26 cellular contexts compared by ENCODE assay signal in the genomic region with DNA sequence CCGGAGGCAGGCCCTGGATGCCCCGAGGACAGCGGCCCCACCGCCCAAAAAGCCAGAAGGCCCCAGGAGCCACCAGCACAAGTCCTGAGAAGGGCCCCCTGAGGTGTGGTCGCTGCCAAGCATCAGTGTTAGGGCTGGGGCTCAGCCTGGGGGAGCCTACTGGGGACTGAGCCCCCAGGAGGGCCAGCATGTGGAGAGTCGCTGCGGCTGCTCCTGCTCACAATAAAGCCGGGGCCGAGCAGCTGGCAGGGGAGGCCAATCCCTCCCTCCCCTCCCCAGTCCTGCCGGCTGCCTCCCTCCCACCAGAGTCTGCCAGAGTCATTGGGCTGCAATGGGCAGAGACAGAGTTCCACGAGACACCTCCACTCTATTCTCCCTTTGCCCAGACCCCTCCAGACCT.
"Had no signal": no experiment of that assay in that cellular context is flagged by ENCODE, and none has a peak within 500 bp of the region (broad histone marks: within the 10 kb centered on the region; RNA-seq: fewer than 3 reads in every experiment).

No MANE protein-coding gene starts in this region.

- H3K4me2 ChIP-seq: KMS-11 had no signal

- H3K4me1 Mint-ChIP-seq: activated T-helper 17 cell treated with anti-CD3 and anti-CD28 coated beads, Interleukin-2, amount 50 U/mL, for 72 hours had no signal

- H3K36me3 Mint-ChIP-seq: activated naive CD8-positive, alpha-beta T cell treated with anti-CD3 and anti-CD28 coated beads, Interleukin-2, amount 10 ng/mL, durations not matched to agents 7 days and 5 days had no signal

- ATAC-seq: activated T-helper 17 cell treated with anti-CD3 and anti-CD28 coated beads, Interleukin-2, amount 50 U/mL, for 72 hours; T-cell had no signal

- H3K9me3 ChIP-seq: adrenal gland, breast epithelium, Peyer's patch had no signal

- H3K4me1 ChIP-seq: adrenal gland, Peyer's patch had no signal

- H3K27ac Mint-ChIP-seq: activated CD4-positive, alpha-beta memory T cell treated with anti-CD3 and anti-CD28 coated beads for 36 hours; activated CD4-positive, alpha-beta T cell treated with anti-CD3 and anti-CD28 coated beads, Interleukin-2, amount 10 ng/mL, durations not matched to agents 7 days and 5 days; activated naive CD8-positive, alpha-beta T cell treated with anti-CD3 and anti-CD28 coated beads, Interleukin-2, amount 10 ng/mL, durations not matched to agents 7 days and 5 days; activated T-helper 17 cell treated with anti-CD3 and anti-CD28 coated beads, Interleukin-2, amount 50 U/mL, for 72 hours; T-cell had no signal

- H3K27me3 ChIP-seq: adrenal gland, breast epithelium, Peyer's patch had no signal

- H3K27ac ChIP-seq: adrenal gland, breast epithelium, KMS-11, Peyer's patch, SK-N-MC had no signal

- H3K36me3 ChIP-seq: breast epithelium had no signal

- H3K9ac ChIP-seq: KMS-11 had no signal

- DNase-seq: activated CD4-positive, alpha-beta memory T cell treated with anti-CD3 and anti-CD28 coated beads for 36 hours; activated CD4-positive, alpha-beta T cell treated with anti-CD3 and anti-CD28 coated beads, Interleukin-2, amount 10 ng/mL, durations not matched to agents 7 days and 5 days; activated CD4-positive, CD25-positive, alpha-beta regulatory T cell; activated CD8-positive, alpha-beta memory T cell treated with anti-CD3 and anti-CD28 coated beads for 24 hours; activated gamma-delta T cell treated with Interleukin-2 at 50 U/mL for 16 hours; activated naive CD4-positive, alpha-beta T cell treated with anti-CD3 and anti-CD28 coated beads, Interleukin-2, amount 50 U/mL, for 16 hours; activated naive CD8-positive, alpha-beta T cell treated with anti-CD3 and anti-CD28 coated beads, Interleukin-2, amount 10 ng/mL, durations not matched to agents 7 days and 5 days; activated T-cell treated with anti-CD3 and anti-CD28 coated beads, Interleukin-2, amount 50 U/mL, for 48 hours; adrenal gland; NCI-H1092; NCI-H1417; NCI-H1930; NCI-H2171; NCI-H2227 treated with DMSO at 0.1 percent for 48 hours; NCI-H446 treated with DMSO at 0.1 percent for 48 hours; NCI-H526 treated with DMSO at 0.1 percent for 48 hours; Peyer's patch; SIG-M5; T-cell; T-helper 2 cell; T1000 had no signal

- H3K9me3 Mint-ChIP-seq: activated CD4-positive, alpha-beta memory T cell treated with anti-CD3 and anti-CD28 coated beads for 36 hours; activated CD4-positive, alpha-beta T cell treated with anti-CD3 and anti-CD28 coated beads, Interleukin-2, amount 10 ng/mL, durations not matched to agents 7 days and 5 days; activated naive CD8-positive, alpha-beta T cell treated with anti-CD3 and anti-CD28 coated beads, Interleukin-2, amount 10 ng/mL, durations not matched to agents 7 days and 5 days; activated T-helper 17 cell treated with anti-CD3 and anti-CD28 coated beads, Interleukin-2, amount 50 U/mL, for 72 hours; T-cell had no signal

- H3K4me3 Mint-ChIP-seq: activated CD4-positive, alpha-beta memory T cell treated with anti-CD3 and anti-CD28 coated beads for 36 hours; activated CD4-positive, alpha-beta T cell treated with anti-CD3 and anti-CD28 coated beads, Interleukin-2, amount 10 ng/mL, durations not matched to agents 7 days and 5 days; activated naive CD8-positive, alpha-beta T cell treated with anti-CD3 and anti-CD28 coated beads, Interleukin-2, amount 10 ng/mL, durations not matched to agents 7 days and 5 days; activated T-helper 17 cell treated with anti-CD3 and anti-CD28 coated beads, Interleukin-2, amount 50 U/mL, for 72 hours; T-cell had no signal

- H3K4me3 ChIP-seq: adrenal gland, breast epithelium, Peyer's patch, SK-N-MC had no signal

- FAIRE-seq: TTC549 had no signal
